In genomic region chrX:149531599-149531998, GRCh38 we compare ENCODE assay signal across 16 cellular contexts. TPM values are rescaled to one million over a fixed set of nuclear protein-coding genes. Genes with fewer than 3 reads are reported as not detected.
DNase-seq lines count a peak whose midpoint lies in the region; ATAC-seq, FAIRE-seq and TF ChIP-seq lines count a peak whose summit lies in the region.
"Had no signal": no experiment of that assay in that cellular context is flagged by ENCODE, and none has a peak within 500 bp of the region (broad histone marks: within the 10 kb centered on the region; RNA-seq: fewer than 3 reads in every experiment).

No MANE protein-coding gene starts in this region.

- TF ChIP-seq POLR2A in GM12892 (IDR thresholded peaks at IDR 0.05; ENCODE audit: low read depth, low read length), result no peak
- TF ChIP-seq POLR2A in spleen (IDR thresholded peaks at IDR 0.05), result no peak

- H3K4me1 ChIP-seq in spleen, result peaks cover 0 to 7% (median 0%) of the 10 kb centered on the region in 6 donors
- H3K4me1 ChIP-seq: HAP-1 had no signal

- no peak overlapping the region for H3K4me3 ChIP-seq in spleen
- H3K4me3 ChIP-seq: HAP-1, lung had no signal

- H3K9me3 ChIP-seq in spleen, result no peaks in the 10 kb centered on the region
- H3K9me3 ChIP-seq: HAP-1, SK-N-SH had no signal

- no peak for TF ChIP-seq CTCF in spleen (IDR thresholded peaks at IDR 0.05 in 8 of 11, conservative IDR thresholded peaks at IDR 0.05 in 3 of 11)

- WGBS in spleen, 5 donors, result 54 to 78% (median 69%) methylated on average over 2 of the region's 2 CpGs

- peaks cover 0 to 4% of the 10 kb centered on the region in 2 donors for H3K36me3 Mint-ChIP-seq in activated T-cell treated with anti-CD3 and anti-CD28 coated beads, Interleukin-2, amount 50 U/mL, for 72 hours (ENCODE audit: insufficient read depth in 2 of 2)

- DNase-seq in GM12892 (ENCODE audit: insufficient read length), result no peak
- no peak for DNase-seq in activated T-cell treated with anti-CD3 and anti-CD28 coated beads, Interleukin-2, amount 50 U/mL, for 72 hours
- no peak for DNase-seq in iPS-NIHi11 (ENCODE audit: low spot score)
- no peak for DNase-seq in NCI-H128 (lab: John Stamatoyannopoulos, UW; ENCODE audit: unreplicated experiment)
- no peak for DNase-seq in spleen
- no peak for DNase-seq in H4 (ENCODE audit: low spot score)
- DNase-seq: activated gamma-delta T cell treated with Interleukin-2 at 50 U/mL for 16 hours, DMS79, NCI-H1436 treated with DMSO at 0.1 percent for 48 hours, SK-N-SH had no signal

- no peak overlapping the region for H3K27ac Mint-ChIP-seq in activated T-cell treated with anti-CD3 and anti-CD28 coated beads, Interleukin-2, amount 50 U/mL, for 72 hours

- H3K27me3 ChIP-seq in spleen (replicated peaks in 1 of 7), result no peaks in the 10 kb centered on the region

- H3K9me3 Mint-ChIP-seq in activated T-cell treated with anti-CD3 and anti-CD28 coated beads, Interleukin-2, amount 50 U/mL, for 72 hours, result no peaks in the 10 kb centered on the region

- ATAC-seq in GM19463 (IDR thresholded peaks at IDR 0.05; ENCODE audit: unreplicated experiment) (peak; percentile 80), HG03342 (IDR thresholded peaks at IDR 0.05; ENCODE audit: unreplicated experiment) (peak; percentile 72)
- peak; percentile 63 to 64 for ATAC-seq in activated T-cell treated with anti-CD3 and anti-CD28 coated beads, Interleukin-2, amount 50 U/mL, for 72 hours (replicated peaks in 1 of 2)

- H3K36me3 ChIP-seq in spleen, result peaks cover 0 to 12% (median 0%) of the 10 kb centered on the region in 6 donors
- H3K36me3 ChIP-seq: HAP-1 had no signal

- no peak overlapping the region for H3K4me3 Mint-ChIP-seq in activated T-cell treated with anti-CD3 and anti-CD28 coated beads, Interleukin-2, amount 50 U/mL, for 72 hours

- peak overlapping the region in 1 of 8 donors; percentile 9 for H3K27ac ChIP-seq in spleen
- H3K27ac ChIP-seq: epithelial cell of prostate had no signal

- peak; percentile 76 for FAIRE-seq in GM12892 (lab: Jason Lieb, UNC)

- peaks cover 6% of the 10 kb centered on the region for H3K4me1 Mint-ChIP-seq in activated T-cell treated with anti-CD3 and anti-CD28 coated beads, Interleukin-2, amount 50 U/mL, for 72 hours (ENCODE audit: low read depth)

- intact Hi-C loops in spleen (cut with DNase I; ENCODE audit: low total_unique reads), result no loop called here

- H3K27me3 Mint-ChIP-seq in activated T-cell treated with anti-CD3 and anti-CD28 coated beads, Interleukin-2, amount 50 U/mL, for 72 hours (ENCODE audit: low read depth), result peaks cover 12% of the 10 kb centered on the region

RNA-seq across cellular contexts. Expression of gene EOLA1, which starts 9.2 kb away (rescaled TPM):
- polyA plus RNA-seq in GM12892 (2012; ENCODE audit: missing spikeins), result 21.4 TPM
- 10 to 100 TPM; 26.7 to 28.1 TPM for total RNA-seq in activated T-cell treated with anti-CD3 and anti-CD28 coated beads, Interleukin-2, amount 50 U/mL, for 72 hours
- total RNA-seq in spleen, result 10 to 100 TPM; 17.6 to 37.8 (median 24.1) TPM
- polyA plus RNA-seq in spleen, result 10 to 100 TPM; 23.8 to 32.0 (median 28.4) TPM
- 15.7 and 22.0 TPM in 2 replicates for total RNA-seq in H4 (2014; rRNA removed; shearing (Covaris generic))

RNA-seq across cellular contexts. Expression of gene HSFX3, which starts 18.1 kb away (rescaled TPM):
- polyA plus RNA-seq in GM12892 (2012; ENCODE audit: missing spikeins), result 0.34 TPM
- total RNA-seq in activated T-cell treated with anti-CD3 and anti-CD28 coated beads, Interleukin-2, amount 50 U/mL, for 72 hours, result not detected
- not detected for total RNA-seq in spleen
- under 1 TPM in 1 of 3 donors, not detected in 2; 0.11 TPM for polyA plus RNA-seq in spleen
- total RNA-seq in H4 (2014; rRNA removed; shearing (Covaris generic)), result not detected in 2 replicates
- total RNA-seq: lung, skeletal muscle tissue had no signal
- polyA plus RNA-seq: lung, SK-N-SH had no signal

RNA-seq across cellular contexts. Expression of gene IDS, which starts 26.5 kb away (rescaled TPM):
- polyA plus RNA-seq in GM12892 (2012; ENCODE audit: missing spikeins), result 52.7 TPM
- total RNA-seq in activated T-cell treated with anti-CD3 and anti-CD28 coated beads, Interleukin-2, amount 50 U/mL, for 72 hours, result 10 to 100 TPM; 64.6 to 84.7 TPM
- 100 to 1,000 TPM in 2 of 7 donors, 10 to 100 TPM in 5; 78.4 to 114 (median 94.2) TPM for total RNA-seq in spleen
- polyA plus RNA-seq in spleen, result 10 to 100 TPM; 22.4 to 33.9 (median 24.0) TPM
- 67.1 and 75.1 TPM in 2 replicates for total RNA-seq in H4 (2014; rRNA removed; shearing (Covaris generic))

RNA-seq across cellular contexts. Expression of gene MAGEA9B, which starts 55.7 kb away (rescaled TPM):
- polyA plus RNA-seq in GM12892 (2012; ENCODE audit: missing spikeins), result not detected
- not detected for total RNA-seq in activated T-cell treated with anti-CD3 and anti-CD28 coated beads, Interleukin-2, amount 50 U/mL, for 72 hours
- total RNA-seq in spleen, result not detected
- polyA plus RNA-seq in spleen, result under 1 TPM in 1 of 3 donors, not detected in 2; 0.06 TPM
- 0.08 TPM in 1 of 2 replicates, not detected in the other for total RNA-seq in H4 (2014; rRNA removed; shearing (Covaris generic))
- total RNA-seq: lung, skeletal muscle tissue had no signal
- polyA plus RNA-seq: lung had no signal
